Comparison of ENCODE assay signal across 8 cellular contexts in genomic region chr12:113591480-113591971, GRCh38.
A peak's percentile ranks its signal among the peaks of the same experiment; 100 is the strongest.
DNase-seq lines count a peak whose midpoint lies in the region.

No MANE protein-coding gene starts in this region.

- no peaks in the 10 kb centered on the region for H3K9me3 ChIP-seq in CD8-positive, alpha-beta memory T cell (ENCODE audit: low read length)
- no peaks in the 10 kb centered on the region for H3K9me3 ChIP-seq in Karpas-422 (ENCODE audit: low read length)

- no peaks in the 10 kb centered on the region for H3K79me2 ChIP-seq in Karpas-422 (ENCODE audit: low read length)

- H3K27me3 Mint-ChIP-seq in CD8-positive, alpha-beta memory T cell: peaks cover 27 to 56% of the 10 kb centered on the region in 2 donors

- no peaks in the 10 kb centered on the region for H3K27me3 ChIP-seq in CD8-positive, alpha-beta memory T cell (ENCODE audit: insufficient read depth, low read length, poor library complexity, severe bottlenecking)
- peaks cover 7% of the 10 kb centered on the region for H3K27me3 ChIP-seq in H7 (ENCODE audit: control insufficient read depth, insufficient read depth, low read length)
- H3K27me3 ChIP-seq in Karpas-422 (ENCODE audit: low read length): no peaks in the 10 kb centered on the region

- no peaks in the 10 kb centered on the region for H4K20me1 ChIP-seq in Karpas-422 (ENCODE audit: insufficient read depth, low read depth, low read length)

- H3K27ac Mint-ChIP-seq in CD8-positive, alpha-beta memory T cell: no peak overlapping the region

- no peak overlapping the region for H3K9ac ChIP-seq in Karpas-422 (ENCODE audit: low read length)

- POLR2A ChIA-PET in CD8-positive, alpha-beta memory T cell (lab: Charles Lee): no interaction called here

- DNase-seq in CD8-positive, alpha-beta memory T cell: no peak
- DNase-seq in H7 (peak; percentile 80), NOMO-1 treated with DMSO at 0.1 percent for 48 hours (lab: John Stamatoyannopoulos, UW; ENCODE audit: unreplicated experiment) (peak; percentile 83), iPS-NIHi11 (ENCODE audit: low spot score) (peak; percentile 70), NCI-H446 treated with DMSO at 0.1 percent for 48 hours (lab: John Stamatoyannopoulos, UW) (no peak), Karpas-422 (no peak), globus pallidus (ENCODE audit: low spot score) (no peak)
- no peak for DNase-seq in activated CD4-positive, CD25-positive, alpha-beta regulatory T cell (lab: John Stamatoyannopoulos, UW)

- CTCF ChIA-PET in CD8-positive, alpha-beta memory T cell (lab: Charles Lee): interaction anchor here (0.6 kb wide), 1 partner anchor 394 kb away, joined by 3 read pairs; no protein-coding TSS in a partner anchor

- no peak overlapping the region for H3K4me2 ChIP-seq in Karpas-422 (ENCODE audit: low read depth, low read length, poor library complexity, severe bottlenecking)

- H3K36me3 Mint-ChIP-seq in CD8-positive, alpha-beta memory T cell: peaks cover 0 to 7% (median 0%) of the 10 kb centered on the region in 3 donors

- no peaks in the 10 kb centered on the region for H3K4me1 ChIP-seq in CD8-positive, alpha-beta memory T cell (ENCODE audit: insufficient read depth, low read length)
- no peaks in the 10 kb centered on the region for H3K4me1 ChIP-seq in Karpas-422 (ENCODE audit: low read length)

- no peak overlapping the region for H2AFZ ChIP-seq in Karpas-422 (ENCODE audit: low read length)

- no peaks in the 10 kb centered on the region for H3K9me2 ChIP-seq in Karpas-422 (replicated peaks; ENCODE audit: insufficient read depth, low read length)

- H3K4me1 Mint-ChIP-seq in CD8-positive, alpha-beta memory T cell: peaks cover 0 to 13% (median 5%) of the 10 kb centered on the region in 3 donors

- no peaks in the 10 kb centered on the region for H3K36me3 ChIP-seq in CD8-positive, alpha-beta memory T cell (ENCODE audit: insufficient read depth, low read length)
- H3K36me3 ChIP-seq in H7 (replicated peaks; ENCODE audit: control insufficient read depth, insufficient read depth, low read length) (no peaks in the 10 kb centered on the region), Karpas-422 (ENCODE audit: insufficient read depth, low read length) (no peaks in the 10 kb centered on the region)

- H3K9me3 Mint-ChIP-seq in CD8-positive, alpha-beta memory T cell: peaks cover 0 to 25% (median 6%) of the 10 kb centered on the region in 5 donors

- H3K4me3 Mint-ChIP-seq in CD8-positive, alpha-beta memory T cell: peak overlapping the region in 2 of 7 donors; percentile 15 to 47

- H3K27ac ChIP-seq in CD8-positive, alpha-beta memory T cell (ENCODE audit: low read depth, low read length): peak overlapping the region; percentile 43
- no peak overlapping the region for H3K27ac ChIP-seq in Karpas-422 (ENCODE audit: low read length)

- no peak overlapping the region for H3K4me3 ChIP-seq in CD8-positive, alpha-beta memory T cell (ENCODE audit: low read length)
- H3K4me3 ChIP-seq in H7 (ENCODE audit: insufficient read depth, low read depth, low read length) (peak overlapping the region; percentile 49), Karpas-422 (ENCODE audit: low read length) (no peak overlapping the region)

Comparison
In these comparisons a context has a peak if more than half of its experiments do, and no peak if none do; other contexts are left out.
1. DNase-seq: peak in H7 (single experiment), NOMO-1 treated with DMSO at 0.1 percent for 48 hours (single experiment) and iPS-NIHi11 (single experiment); none in CD8-positive, alpha-beta memory T cell (0 of 5), NCI-H446 treated with DMSO at 0.1 percent for 48 hours (single experiment), Karpas-422 (single experiment), globus pallidus (single experiment) and activated CD4-positive, CD25-positive, alpha-beta regulatory T cell (0 of 4).